ENCODE assay signal across 20 cellular contexts in the genomic region with DNA sequence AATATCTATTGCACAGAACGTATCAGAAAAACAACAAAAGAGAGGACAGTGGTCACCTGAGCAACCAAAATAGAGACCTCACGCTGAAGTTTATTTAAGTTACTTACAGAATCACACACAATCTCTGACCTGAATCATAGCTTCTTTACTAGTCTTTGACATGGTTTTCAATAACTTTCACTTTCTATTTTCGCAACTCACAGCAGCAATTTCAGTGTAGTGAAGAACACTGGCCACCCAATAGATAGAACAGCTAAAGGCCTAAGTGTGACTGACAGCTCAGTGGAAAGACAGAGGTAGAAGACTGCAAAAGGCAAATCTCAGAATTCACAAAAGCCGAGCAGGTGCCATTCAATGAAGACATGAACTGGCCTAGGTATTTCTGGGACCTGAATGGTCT.
DNase-seq lines count a peak whose midpoint lies in the region; ATAC-seq, FAIRE-seq and TF ChIP-seq lines count a peak whose summit lies in the region.
"Had no signal": no experiment of that assay in that cellular context is flagged by ENCODE, and none has a peak within 500 bp of the region (broad histone marks: within the 10 kb centered on the region; RNA-seq: fewer than 3 reads in every experiment).

No MANE protein-coding gene starts in this region.

- TF ChIP-seq EP300 in GM12878 (IDR thresholded peaks at IDR 0.05; ENCODE audit: borderline replicate concordance in 1 of 2, control insufficient read depth in 1 of 2, low read depth in 2 of 2, low read length in 2 of 2) = no peak

- H3K9me2 ChIP-seq in MM.1S (replicated peaks; ENCODE audit: insufficient read depth, low read length) = no peaks in the 10 kb centered on the region

- H3F3A ChIP-seq in MM.1S (ENCODE audit: insufficient read depth, low read length) = no peaks in the 10 kb centered on the region

- SMC1A ChIA-PET in GM12878 (lab: Charles Lee; ENCODE audit: uncharacterized antibody, unreplicated experiment) = interaction anchor here (1.1 to 1.2 kb wide), 3 partner anchors 9 to 1087 kb away, joined by 3 to 7 read pairs (median 4); no protein-coding TSS in a partner anchor

- RAD21 ChIA-PET in GM12878 (lab: Charles Lee; ENCODE audit: unreplicated experiment) = interaction anchor here (0.6 kb wide), 1 partner anchor 115 kb away, joined by 3 read pairs; no protein-coding TSS in a partner anchor

- intact Hi-C loops in GM12878 (cut with micrococcal nuclease; ENCODE audit: unreplicated experiment) = loop anchor here (5.0 kb wide), 1 partner anchor 1098 kb away; no protein-coding TSS in a partner anchor

- no peak for TF ChIP-seq CTCF in MM.1S (IDR thresholded peaks at IDR 0.05; ENCODE audit: low read length)
- no peak for TF ChIP-seq CTCF in GM12878 (IDR thresholded peaks at IDR 0.05 in 2 of 3, conservative IDR thresholded peaks at IDR 0.05 in 1 of 3; ENCODE audit: control insufficient read depth in 2 of 3, extremely low read depth in 1 of 3, insufficient read depth in 1 of 3, low read depth in 3 of 3, low read length in 3 of 3)
- TF ChIP-seq CTCF in osteoblast (IDR thresholded peaks at IDR 0.05; ENCODE audit: extremely low read depth, low read depth, low read length) = no peak

- H3K27me3 ChIP-seq in MM.1S (replicated peaks; ENCODE audit: insufficient read depth, low read length) = no peaks in the 10 kb centered on the region
- H3K27me3 ChIP-seq in GM12878 (replicated peaks in 1 of 2; ENCODE audit: control insufficient read depth in 2 of 2, insufficient read depth in 2 of 2, low read length in 1 of 2) = no peaks in the 10 kb centered on the region
- H3K27me3 ChIP-seq in osteoblast (ENCODE audit: insufficient read depth, low read length) = no peaks in the 10 kb centered on the region
- H3K27me3 ChIP-seq: cardiac muscle cell, esophagus muscularis mucosa, upper lobe of left lung had no signal

- BruUV-seq in GM12878 (replicated peaks; lab: Mats Ljungman, UMichigan) = no TSS peak

- no peak overlapping the region for H3K27ac ChIP-seq in MM.1S (ENCODE audit: low read length)
- no peak overlapping the region for H3K27ac ChIP-seq in GM12878 (ENCODE audit: control insufficient read depth, insufficient read depth)
- H3K27ac ChIP-seq in osteoblast (ENCODE audit: low read depth, low read length) = peak overlapping the region; percentile 3
- H3K27ac ChIP-seq: C4-2B, cardiac muscle cell, esophagus muscularis mucosa, upper lobe of left lung, WERI-Rb-1 had no signal

- H3K9ac ChIP-seq in MM.1S (ENCODE audit: low read length) (no peak overlapping the region), GM12878 (ENCODE audit: control insufficient read depth, insufficient read depth, low read length) (no peak overlapping the region)

- in situ Hi-C loops in GM12878 (cut with MboI) = no loop called here

- CTCF ChIA-PET in GM12878 (lab: Yijun Ruan, JAX) = interaction anchor here (0.7 to 2.6 kb wide), 4 partner anchors 26 to 1087 kb away, joined by 3 to 23 read pairs (median 3); no protein-coding TSS in a partner anchor

- no peak overlapping the region for H2AFZ ChIP-seq in MM.1S (ENCODE audit: low read length)
- no peak overlapping the region for H2AFZ ChIP-seq in GM12878 (ENCODE audit: control insufficient read depth, low read depth, low read length)
- peak overlapping the region; percentile 80 for H2AFZ ChIP-seq in osteoblast (ENCODE audit: low read length)

- H3K9me3 ChIP-seq in MM.1S (replicated peaks; ENCODE audit: insufficient read depth, low read length) (no peaks in the 10 kb centered on the region), GM12878 (replicated peaks; ENCODE audit: control insufficient read depth, insufficient read depth, low read length) (no peaks in the 10 kb centered on the region), osteoblast (ENCODE audit: low read depth, low read length) (no peaks in the 10 kb centered on the region)
- H3K9me3 ChIP-seq: esophagus muscularis mucosa, upper lobe of left lung had no signal

- ATAC-seq in GM18868 (IDR thresholded peaks at IDR 0.05; ENCODE audit: unreplicated experiment) (peak; percentile 79), GM12878 (peak; percentile 71), HG02763 (IDR thresholded peaks at IDR 0.05; ENCODE audit: unreplicated experiment) (no peak)
- ATAC-seq: activated CD8-positive, alpha-beta T cell treated with anti-CD3 and anti-CD28 coated beads, Interleukin-2, amount 10 ng/mL, durations not matched to agents 7 days and 5 days had no signal

- no peak overlapping the region for H3K4me2 ChIP-seq in MM.1S (ENCODE audit: low read depth, low read length)
- H3K4me2 ChIP-seq in GM12878 (ENCODE audit: control insufficient read depth, insufficient read depth) = no peak overlapping the region
- H3K4me2 ChIP-seq in osteoblast (ENCODE audit: insufficient read depth, low read length) = peak overlapping the region; percentile 75

- no peaks in the 10 kb centered on the region for H3K36me3 ChIP-seq in MM.1S (replicated peaks; ENCODE audit: insufficient read depth, low read length)
- no peaks in the 10 kb centered on the region for H3K36me3 ChIP-seq in GM12878 (ENCODE audit: control insufficient read depth in 2 of 2, insufficient read depth in 2 of 2, low read length in 1 of 2)
- H3K36me3 ChIP-seq in osteoblast (ENCODE audit: insufficient read depth, low read length) = no peaks in the 10 kb centered on the region
- H3K36me3 ChIP-seq: cardiac muscle cell, esophagus muscularis mucosa, upper lobe of left lung, WERI-Rb-1 had no signal

- FAIRE-seq in GM12878 (lab: Jason Lieb, UNC) = no peak

- H3K79me2 ChIP-seq in MM.1S (ENCODE audit: low read length) (no peaks in the 10 kb centered on the region), GM12878 (ENCODE audit: control insufficient read depth, insufficient read depth, low read length) (no peaks in the 10 kb centered on the region), osteoblast (ENCODE audit: insufficient read depth, low read length) (no peaks in the 10 kb centered on the region)

- no peak overlapping the region for H3K4me3 ChIP-seq in MM.1S (ENCODE audit: low read length)
- no peak overlapping the region for H3K4me3 ChIP-seq in GM12878
- peak overlapping the region; percentile 61 for H3K4me3 ChIP-seq in osteoblast (ENCODE audit: insufficient read depth, low read length)
- H3K4me3 ChIP-seq: cardiac muscle cell, esophagus muscularis mucosa, upper lobe of left lung had no signal

- WGBS in GM12878 (ENCODE audit: insufficient coverage, insufficient replicate concordance, low lambda C conversion rate, missing lambda C conversion rate) = 2% methylated on average over 4 of the region's 4 CpGs

- TF ChIP-seq POLR2A in GM12878 (IDR thresholded peaks at IDR 0.05; ENCODE audit: low read depth, low read length) = no peak

- peak; percentile 37 for DNase-seq in MM.1S
- no peak for DNase-seq in GM12878 (ENCODE audit: low read depth, low spot score)
- DNase-seq in osteoblast (ENCODE audit: insufficient read length, low spot score, missing footprints) = no peak
- DNase-seq in NCI-H1694 treated with DMSO at 0.1 percent for 48 hours (lab: John Stamatoyannopoulos, UW) = no peak
- DNase-seq in NCI-H2196 treated with DMSO at 0.1 percent for 48 hours (lab: John Stamatoyannopoulos, UW; ENCODE audit: unreplicated experiment) = no peak
- no peak for DNase-seq in hepatic stellate cell (ENCODE audit: low spot score)
- DNase-seq: activated CD8-positive, alpha-beta T cell treated with anti-CD3 and anti-CD28 coated beads, Interleukin-2, amount 10 ng/mL, durations not matched to agents 7 days and 5 days; DMS79; head of caudate nucleus; NCI-H1092 treated with DMSO at 0.1 percent for 48 hours; NCI-H774; stimulated activated CD4-positive, alpha-beta T cell treated with anti-CD3 and anti-CD28 coated beads, Interleukin-15, amount 100 ng/mL, for 24 hours; stimulated activated naive CD4-positive, alpha-beta T cell; upper lobe of left lung; WERI-Rb-1 had no signal

- POLR2A ChIA-PET in GM12878 (lab: Charles Lee) = interaction anchor here (0.6 kb wide), 1 partner anchor 26 kb away, joined by 3 read pairs; no protein-coding TSS in a partner anchor

- H4K20me1 ChIP-seq in MM.1S (ENCODE audit: insufficient read depth, low read length) = no peaks in the 10 kb centered on the region
- H4K20me1 ChIP-seq in GM12878 (ENCODE audit: control insufficient read depth, insufficient read depth) = no peaks in the 10 kb centered on the region
- H4K20me1 ChIP-seq in osteoblast (ENCODE audit: insufficient read depth, low read length) = no peaks in the 10 kb centered on the region

- no peaks in the 10 kb centered on the region for H3K4me1 ChIP-seq in MM.1S (ENCODE audit: low read length)
- H3K4me1 ChIP-seq in GM12878 (ENCODE audit: control insufficient read depth, insufficient read depth, low read length) = no peaks in the 10 kb centered on the region
- H3K4me1 ChIP-seq in osteoblast (ENCODE audit: insufficient read depth, low read length) = peaks cover 11% of the 10 kb centered on the region
- H3K4me1 ChIP-seq: upper lobe of left lung had no signal

- TF ChIP-seq RAD21 in GM12878 (IDR thresholded peaks at IDR 0.05; ENCODE audit: insufficient read depth, low read depth, low read length) = no peak

TF ChIP-seq in GM12878, 131 proteins besides CTCF, POLR2A, EP300 and RAD21:
- no peak for TF ChIP-seq YBX1 (IDR thresholded peaks at IDR 0.05)
- TF ChIP-seq, protein P1, sequence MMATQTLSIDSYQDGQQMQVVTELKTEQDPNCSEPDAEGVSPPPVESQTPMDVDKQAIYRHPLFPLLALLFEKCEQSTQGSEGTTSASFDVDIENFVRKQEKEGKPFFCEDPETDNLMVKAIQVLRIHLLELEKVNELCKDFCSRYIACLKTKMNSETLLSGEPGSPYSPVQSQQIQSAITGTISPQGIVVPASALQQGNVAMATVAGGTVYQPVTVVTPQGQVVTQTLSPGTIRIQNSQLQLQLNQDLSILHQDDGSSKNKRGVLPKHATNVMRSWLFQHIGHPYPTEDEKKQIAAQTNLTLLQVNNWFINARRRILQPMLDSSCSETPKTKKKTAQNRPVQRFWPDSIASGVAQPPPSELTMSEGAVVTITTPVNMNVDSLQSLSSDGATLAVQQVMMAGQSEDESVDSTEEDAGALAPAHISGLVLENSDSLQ (IDR thresholded peaks at IDR 0.05) = peak; percentile 27; the same call in 1 of the 2 replicates
